ENCODE assay signal across 16 cellular contexts in the genomic region with DNA sequence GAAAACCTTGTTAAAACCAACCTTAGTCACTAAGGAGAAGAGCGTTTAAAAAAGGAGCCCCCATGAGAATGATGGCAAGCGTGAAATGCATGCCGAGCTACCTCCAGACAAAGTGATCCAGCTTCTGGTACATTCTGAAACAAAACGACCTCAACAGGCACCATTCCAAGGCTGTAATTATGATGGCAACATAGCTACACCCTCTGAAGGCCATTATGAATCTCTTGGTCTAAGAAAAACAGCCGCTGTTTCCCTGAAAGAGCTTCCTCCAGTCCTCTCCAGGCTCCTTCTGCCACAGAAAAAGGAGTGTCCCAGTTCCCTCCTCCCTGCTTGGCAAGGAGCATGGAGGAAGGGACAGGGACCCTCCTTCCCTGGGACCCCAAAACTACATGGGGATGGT.
"Had no signal": no experiment of that assay in that cellular context is flagged by ENCODE, and none has a peak within 500 bp of the region (broad histone marks: within the 10 kb centered on the region; RNA-seq: fewer than 3 reads in every experiment).

No MANE protein-coding gene starts in this region.

- H3K4me3 ChIP-seq: lung, tibial nerve, vagina had no signal

- H3K27ac ChIP-seq: epithelial cell of prostate, vagina, WERI-Rb-1 had no signal

- H3K27me3 ChIP-seq: tibial nerve, vagina had no signal

- H3K36me3 ChIP-seq: tibial nerve, vagina, WERI-Rb-1 had no signal

- H3K9me3 ChIP-seq: tibial nerve, vagina had no signal

- DNase-seq: activated CD4-positive, alpha-beta T cell treated with anti-CD3 and anti-CD28 coated beads, Interleukin-2, amount 50 U/mL, for 4 hours; activated gamma-delta T cell; foreskin melanocyte; immature natural killer cell; kidney glomerular epithelial cell; stimulated activated CD4-positive, alpha-beta T cell treated with anti-CD3 and anti-CD28 coated beads, Interleukin-12 subunit alpha, Interleukin-12 subunit beta, amount 100 ng/mL, for 4 hours; stimulated activated CD4-positive, alpha-beta T cell treated with anti-CD3 and anti-CD28 coated beads, Interleukin-1b, Interleukin-23, amount 100 ng/mL, for 48 hours; stimulated activated CD8-positive, alpha-beta memory T cell treated with anti-CD3 and anti-CD28 coated beads, Interleukin-4, amount 100 ng/mL, for 48 hours; stimulated activated naive CD4-positive, alpha-beta T cell; substantia nigra; T-helper 2 cell; WERI-Rb-1 had no signal
